8 cellular contexts compared by ENCODE assay signal in the genomic region with DNA sequence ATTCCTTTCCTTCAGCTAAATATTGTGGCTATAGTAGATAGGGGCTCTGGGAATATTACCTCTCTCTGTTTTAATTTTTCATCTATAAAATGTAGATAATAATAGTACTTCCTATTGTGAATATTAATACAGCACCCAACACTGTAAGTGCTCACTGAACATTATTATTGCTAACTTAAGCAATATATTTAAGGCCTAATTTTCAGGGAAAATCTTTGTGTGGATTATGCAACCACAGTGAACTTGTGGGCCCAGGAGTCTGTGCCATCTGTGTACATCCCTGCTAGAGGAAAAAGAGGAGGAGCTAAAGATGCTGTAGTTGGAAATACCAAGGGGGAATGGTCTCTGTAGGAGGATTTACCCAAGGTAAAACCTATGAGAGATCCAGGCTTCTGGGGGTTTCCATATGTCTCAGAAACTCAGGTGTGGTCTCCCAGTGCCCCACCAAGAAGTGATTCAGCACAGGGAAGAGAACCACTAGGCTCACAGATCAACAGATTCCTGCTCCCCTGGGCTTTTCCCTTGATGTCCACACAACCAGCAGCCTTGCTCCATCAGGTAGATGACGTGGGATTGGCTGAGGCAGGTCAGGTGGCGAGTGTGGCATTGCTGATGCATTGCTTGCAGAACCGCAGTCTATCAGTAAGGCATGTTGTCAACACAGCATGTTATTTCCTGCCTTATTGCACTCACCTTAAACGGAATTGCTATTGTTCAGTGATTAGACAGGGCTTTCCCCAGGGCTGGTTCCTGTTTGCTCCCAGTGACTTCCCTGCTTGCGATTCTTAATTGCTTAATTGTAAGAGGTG. TPM values are rescaled to one million over a fixed set of nuclear protein-coding genes. Genes with fewer than 3 reads are reported as not detected.
DNase-seq lines count a peak whose midpoint lies in the region; ATAC-seq and TF ChIP-seq lines count a peak whose summit lies in the region.

No MANE protein-coding gene starts in this region.

- DNase-seq in T-helper 2 cell (peak; percentile 46 to 95 (median 80)), MCF 10A (ENCODE audit: unreplicated experiment) (peak; percentile 54), neural progenitor cell (ENCODE audit: low spot score) (no peak), posterior vena cava (ENCODE audit: low spot score) (no peak), ovary (no peak)

- peaks cover 17 to 30% (median 26%) of the 10 kb centered on the region in 11 experiments; a peak in 21 of 22 replicates for H4K20me1 ChIP-seq in BLaER1 treated with 17β-estradiol and CSF1 and Interleukin-3, amounts not matched to agents 10 nM and 100 nM
- peaks cover 29% of the 10 kb centered on the region for H4K20me1 ChIP-seq in neural progenitor cell (ENCODE audit: low read depth)

- no peak overlapping the region for H3K27ac Mint-ChIP-seq in MCF 10A (ENCODE audit: low read depth, unreplicated experiment)
- H3K27ac Mint-ChIP-seq in neural progenitor cell, result no peak overlapping the region

- TF ChIP-seq CTCF in MCF 10A (IDR thresholded peaks at IDR 0.05; ENCODE audit: unreplicated experiment), result no peak
- no peak for TF ChIP-seq CTCF in neural progenitor cell (IDR thresholded peaks at IDR 0.05)
- TF ChIP-seq CTCF in ovary (IDR thresholded peaks at IDR 0.05), result no peak

- CTCF ChIA-PET in MCF 10A (lab: Yijun Ruan, JAX), result interaction anchor here (0.5 to 4.4 kb wide), 4 partner anchors 12 to 1921 kb away, joined by 3 to 43 read pairs (median 4); no protein-coding TSS in a partner anchor

- H3K4me1 ChIP-seq in BLaER1 treated with 17β-estradiol and CSF1 and Interleukin-3, amounts not matched to agents 10 nM and 100 nM, result peaks cover 54 to 87% (median 66%) of the 10 kb centered on the region in 10 experiments
- H3K4me1 ChIP-seq in neural progenitor cell, result peaks cover 24% of the 10 kb centered on the region
- peaks cover 9% of the 10 kb centered on the region for H3K4me1 ChIP-seq in ovary (ENCODE audit: insufficient read depth)

- peak overlapping the region; percentile 31 for H3K4me3 Mint-ChIP-seq in MCF 10A (ENCODE audit: unreplicated experiment)
- H3K4me3 Mint-ChIP-seq in neural progenitor cell, result no peak overlapping the region

- peak; percentile 49 for ATAC-seq in HG02610 (IDR thresholded peaks at IDR 0.05; ENCODE audit: unreplicated experiment)
- ATAC-seq in GM21576 (IDR thresholded peaks at IDR 0.05; ENCODE audit: unreplicated experiment), result no peak

- TF ChIP-seq EP300 in ovary (IDR thresholded peaks at IDR 0.05), result no peak

- H3K27me3 Mint-ChIP-seq in MCF 10A (ENCODE audit: insufficient read depth, unreplicated experiment) (no peaks in the 10 kb centered on the region), neural progenitor cell (ENCODE audit: insufficient read depth, low read depth) (peaks cover 10% of the 10 kb centered on the region)

- H3K9me3 Mint-ChIP-seq in MCF 10A (ENCODE audit: unreplicated experiment) (no peaks in the 10 kb centered on the region), neural progenitor cell (no peaks in the 10 kb centered on the region)

- no TSS peak for BruUV-seq in MCF 10A (replicated peaks; lab: Mats Ljungman, UMichigan)

- H3K36me3 Mint-ChIP-seq in MCF 10A (ENCODE audit: insufficient read depth, unreplicated experiment), result peaks cover 13% of the 10 kb centered on the region
- peaks cover 8% of the 10 kb centered on the region for H3K36me3 Mint-ChIP-seq in neural progenitor cell

- peak overlapping the region; percentile 38 to 92 (median 63); a peak in 18 of 22 replicates for H3K27ac ChIP-seq in BLaER1 treated with 17β-estradiol and CSF1 and Interleukin-3, amounts not matched to agents 10 nM and 100 nM
- H3K27ac ChIP-seq in neural progenitor cell, result no peak overlapping the region
- H3K27ac ChIP-seq in ovary, result no peak overlapping the region

- H2AFZ ChIP-seq in neural progenitor cell (replicated peaks), result no peak overlapping the region

- POLR2A ChIA-PET in MCF 10A (lab: Yijun Ruan, JAX), result interaction anchor here (0.5 to 3.5 kb wide), 4 partner anchors 12 to 120 kb away, joined by 3 to 12 read pairs (median 4); no protein-coding TSS in a partner anchor

- no peaks in the 10 kb centered on the region for H3K27me3 ChIP-seq in BLaER1 treated with 17β-estradiol and CSF1 and Interleukin-3, amounts not matched to agents 10 nM and 100 nM
- H3K27me3 ChIP-seq in neural progenitor cell, result no peaks in the 10 kb centered on the region
- H3K27me3 ChIP-seq in ovary, result no peaks in the 10 kb centered on the region

- intact Hi-C loops in MCF 10A (cut with micrococcal nuclease), result loop anchor here (5.0 kb wide), 1 partner anchor 1469 kb away; a partner anchor contains a TSS
- intact Hi-C loops in posterior vena cava (cut with DNase I), result loop anchor here in 1 of 2 donors (10.0 kb wide), 1 partner anchor 67 kb away; no protein-coding TSS in a partner anchor
- intact Hi-C loops in ovary (cut with DNase I), result loop anchor here in 2 of 4 donors (10.0 kb wide), 3 partner anchors 77 to 367 kb away; a partner anchor contains a TSS

- 70 to 81% (median 75%) methylated on average over 5 of the region's 5 CpGs for WGBS in ovary, 3 donors

- H3K4me2 ChIP-seq in BLaER1 treated with 17β-estradiol and CSF1 and Interleukin-3, amounts not matched to agents 10 nM and 100 nM, result peak overlapping the region; percentile 68 to 92 (median 77)
- peak overlapping the region; percentile 24 for H3K4me2 ChIP-seq in neural progenitor cell

- no peak for TF ChIP-seq POLR2A in ovary (IDR thresholded peaks at IDR 0.05)

- no peaks in the 10 kb centered on the region for H3K9me3 ChIP-seq in BLaER1 treated with 17β-estradiol and CSF1 and Interleukin-3, amounts not matched to agents 10 nM and 100 nM (replicated peaks in 1 of 11)
- H3K9me3 ChIP-seq in neural progenitor cell (ENCODE audit: low read depth), result no peaks in the 10 kb centered on the region
- H3K9me3 ChIP-seq in ovary, result no peaks in the 10 kb centered on the region

- H3K9ac ChIP-seq in BLaER1 treated with 17β-estradiol and CSF1 and Interleukin-3, amounts not matched to agents 10 nM and 100 nM, result peak overlapping the region in 3 of 11 experiments; percentile 59 to 70 (median 61); a peak in 7 of 22 replicates
- no peak overlapping the region for H3K9ac ChIP-seq in neural progenitor cell

- peaks cover 0 to 18% (median 6%) of the 10 kb centered on the region in 11 experiments; a peak in 7 of 22 replicates for H3K36me3 ChIP-seq in BLaER1 treated with 17β-estradiol and CSF1 and Interleukin-3, amounts not matched to agents 10 nM and 100 nM
- no peaks in the 10 kb centered on the region for H3K36me3 ChIP-seq in neural progenitor cell
- no peaks in the 10 kb centered on the region for H3K36me3 ChIP-seq in ovary

- H3K4me3 ChIP-seq in BLaER1 treated with 17β-estradiol and CSF1 and Interleukin-3, amounts not matched to agents 10 nM and 100 nM, result peak overlapping the region in 2 of 10 experiments; percentile 1 to 36; a peak in 1 of 20 replicates
- H3K4me3 ChIP-seq in neural progenitor cell, result no peak overlapping the region
- no peak overlapping the region for H3K4me3 ChIP-seq in ovary

- peaks cover 26% of the 10 kb centered on the region for H3F3A ChIP-seq in neural progenitor cell (ENCODE audit: low read depth)

- peaks cover 36% of the 10 kb centered on the region for H3K79me2 ChIP-seq in neural progenitor cell (ENCODE audit: low read depth)

- H3K4me1 Mint-ChIP-seq in MCF 10A (ENCODE audit: insufficient read depth, unreplicated experiment) (peaks cover 12% of the 10 kb centered on the region), neural progenitor cell (peaks cover 18% of the 10 kb centered on the region)

RNA-seq across cellular contexts. Expression of a gene that starts 1.6 kb away (rescaled TPM):
- 26.2 and 27.9 TPM in 2 replicates for total RNA-seq in MCF 10A (2022)
- 30.8 and 57.2 TPM in 2 replicates for total RNA-seq in neural progenitor cell (ENCODE audit: low replicate concordance)
- total RNA-seq in posterior vena cava, result 10 to 100 TPM; 22.4 to 22.7 TPM
- 10 to 100 TPM; 16.4 to 38.5 (median 30.0) TPM for total RNA-seq in ovary
- polyA plus RNA-seq in ovary, result 10 to 100 TPM; 15.2 to 35.3 TPM

Comparison
In these comparisons a context has a peak if more than half of its experiments do, and no peak if none do; other contexts are left out.
1. H3K27ac ChIP-seq: peak in BLaER1 treated with 17β-estradiol and CSF1 and Interleukin-3, amounts not matched to agents 10 nM and 100 nM (11 of 11); none in neural progenitor cell (single experiment) and ovary (0 of 2).
2. DNase-seq: peak in T-helper 2 cell (5 of 5) and MCF 10A (single experiment); none in neural progenitor cell (single experiment), posterior vena cava (single experiment) and ovary (0 of 5).